ENCODE assay signal across 1 cellular context in genomic region chr11:10452211-10452767, GRCh38.
TF ChIP-seq lines count a peak whose summit lies in the region.

No MANE protein-coding gene starts in this region.

TF ChIP-seq in IMR-90, 13 proteins besides CTCF, POLR2A, EP300 and RAD21:
- TF ChIP-seq MAFK (IDR thresholded peaks at IDR 0.05; ENCODE audit: low read depth, low read length), result no peak
- TF ChIP-seq MAZ (IDR thresholded peaks at IDR 0.05; ENCODE audit: borderline replicate concordance, low read depth, low read length), result no peak
- no peak for TF ChIP-seq MXI1 (IDR thresholded peaks at IDR 0.05; ENCODE audit: borderline replicate concordance, low read depth, low read length)
- TF ChIP-seq CHD1 (IDR thresholded peaks at IDR 0.05; ENCODE audit: low read depth, low read length), result no peak
- no peak for TF ChIP-seq FOS (IDR thresholded peaks at IDR 0.05; ENCODE audit: low read depth, low read length)
- no peak for TF ChIP-seq USF2 (IDR thresholded peaks at IDR 0.05; ENCODE audit: low read depth, low read length)
- TF ChIP-seq RFX5 (IDR thresholded peaks at IDR 0.05; ENCODE audit: low read depth, low read length), result no peak
- no peak for TF ChIP-seq BHLHE40 (IDR thresholded peaks at IDR 0.05; ENCODE audit: low read depth, low read length)
- no peak for TF ChIP-seq CEBPB (IDR thresholded peaks at IDR 0.05; ENCODE audit: low read depth, low read length)
- no peak for TF ChIP-seq NFE2L2 (IDR thresholded peaks at IDR 0.05; ENCODE audit: low read depth, low read length)
- TF ChIP-seq SMC3 (IDR thresholded peaks at IDR 0.05; ENCODE audit: low read depth, low read length), result no peak
- TF ChIP-seq RCOR1 (IDR thresholded peaks at IDR 0.05; ENCODE audit: insufficient replicate concordance, low read length), result no peak
- TF ChIP-seq ELK1 (IDR thresholded peaks at IDR 0.05; ENCODE audit: borderline replicate concordance, low read depth, low read length), result no peak
